In the genomic region with DNA sequence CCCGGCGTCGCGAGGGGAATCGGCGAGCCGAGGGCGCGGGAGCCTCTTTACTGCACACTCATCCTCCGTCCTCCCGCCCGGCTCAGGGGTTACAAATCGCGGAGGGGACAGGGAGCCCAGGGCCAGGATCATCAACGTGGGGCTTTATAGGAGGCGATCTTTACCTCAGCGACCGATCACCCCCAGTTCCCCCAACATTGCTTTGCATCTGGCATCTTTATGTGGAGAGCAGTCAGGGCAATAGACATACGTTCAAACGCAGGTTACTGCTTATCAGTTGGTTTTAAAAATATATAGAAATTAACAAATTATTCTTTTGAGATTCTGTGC, we compare ENCODE assay signal across 8 cellular contexts. TPM values are rescaled to one million over a fixed set of nuclear protein-coding genes. Genes with fewer than 3 reads are reported as not detected.
DNase-seq lines count a peak whose midpoint lies in the region; ATAC-seq and TF ChIP-seq lines count a peak whose summit lies in the region.

No MANE protein-coding gene starts in this region.

- H3K9me3 Mint-ChIP-seq in activated CD8-positive, alpha-beta T cell treated with anti-CD3 and anti-CD28 coated beads for 36 hours: no peaks in the 10 kb centered on the region

- no peak for TF ChIP-seq CTCF in AG04449 (IDR thresholded peaks at IDR 0.05; ENCODE audit: insufficient read depth, low read length, missing control alignments)
- TF ChIP-seq CTCF in activated CD8-positive, alpha-beta T cell treated with anti-CD3 and anti-CD28 coated beads for 36 hours (IDR thresholded peaks at IDR 0.05): no peak

- CTCF ChIA-PET in AG04449 (lab: Yijun Ruan, JAX): interaction anchor here (0.9 to 1.5 kb wide), 3 partner anchors 18 to 130 kb away, joined by 3 to 7 read pairs (median 6); no protein-coding TSS in a partner anchor
- CTCF ChIA-PET in activated CD8-positive, alpha-beta T cell treated with anti-CD3 and anti-CD28 coated beads for 36 hours (lab: Charles Lee): no interaction called here

- H3K4me3 ChIP-seq in AG04449 (ENCODE audit: low read depth, low read length): peak overlapping the region; percentile 92
- H3K4me3 ChIP-seq in iPS-18c (ENCODE audit: insufficient read depth, low read depth, low read length): peak overlapping the region; percentile 95
- peak overlapping the region; percentile 71 to 100 (median 98) for H3K4me3 ChIP-seq in subcutaneous abdominal adipose tissue (ENCODE audit: low read depth in 1 of 5, low read length in 5 of 5)

- H3K27me3 Mint-ChIP-seq in activated CD8-positive, alpha-beta T cell treated with anti-CD3 and anti-CD28 coated beads for 36 hours: no peaks in the 10 kb centered on the region

- POLR2A ChIA-PET in AG04449 (lab: Yijun Ruan, JAX): interaction anchor here (1.5 kb wide), 1 partner anchor 71 kb away, joined by 5 read pairs; a partner anchor contains a TSS
- POLR2A ChIA-PET in activated CD8-positive, alpha-beta T cell treated with anti-CD3 and anti-CD28 coated beads for 36 hours (lab: Charles Lee): interaction anchor here (1.5 kb wide), 1 partner anchor 8 kb away, joined by 5 read pairs; no protein-coding TSS in a partner anchor

- peaks cover 0 to 19% (median 16%) of the 10 kb centered on the region in 5 donors for H3K4me1 ChIP-seq in subcutaneous abdominal adipose tissue (ENCODE audit: control insufficient read depth in 5 of 5, insufficient read depth in 5 of 5, low read length in 5 of 5)

- H3K4me1 Mint-ChIP-seq in activated CD8-positive, alpha-beta T cell treated with anti-CD3 and anti-CD28 coated beads for 36 hours (ENCODE audit: low read depth): peaks cover 43% of the 10 kb centered on the region

- intact Hi-C loops in activated CD8-positive, alpha-beta T cell treated with anti-CD3 and anti-CD28 coated beads for 36 hours (cut with micrococcal nuclease): loop anchor here (2.0 kb wide), 1 partner anchor 71 kb away; a partner anchor contains a TSS

- H3K4me3 Mint-ChIP-seq in activated CD8-positive, alpha-beta T cell treated with anti-CD3 and anti-CD28 coated beads for 36 hours: peak overlapping the region; percentile 93

- H3K36me3 Mint-ChIP-seq in activated CD8-positive, alpha-beta T cell treated with anti-CD3 and anti-CD28 coated beads for 36 hours (ENCODE audit: low read depth): peaks cover 4% of the 10 kb centered on the region

- H3K27me3 ChIP-seq in subcutaneous abdominal adipose tissue (ENCODE audit: control insufficient read depth in 5 of 5, insufficient read depth in 4 of 5, low read length in 5 of 5): no peaks in the 10 kb centered on the region

- peak overlapping the region; percentile 96 for H3K27ac Mint-ChIP-seq in activated CD8-positive, alpha-beta T cell treated with anti-CD3 and anti-CD28 coated beads for 36 hours

- peak overlapping the region in 4 of 5 donors; percentile 86 to 97 (median 90) for H3K9ac ChIP-seq in subcutaneous abdominal adipose tissue (ENCODE audit: low read length in 5 of 5)

- H3K9me3 ChIP-seq in iPS-18c (ENCODE audit: control insufficient read depth, insufficient read depth, low read length): no peaks in the 10 kb centered on the region
- no peaks in the 10 kb centered on the region for H3K9me3 ChIP-seq in subcutaneous abdominal adipose tissue (ENCODE audit: control insufficient read depth in 5 of 5, low read length in 5 of 5)

- no peak for DNase-seq in AG04449 (ENCODE audit: low read depth, low spot score)
- peak; percentile 35 for DNase-seq in activated CD8-positive, alpha-beta T cell treated with anti-CD3 and anti-CD28 coated beads for 36 hours
- DNase-seq in AG08396 (ENCODE audit: low spot score): no peak

- H3K27ac ChIP-seq in subcutaneous abdominal adipose tissue (ENCODE audit: low read depth, low read length): peak overlapping the region; percentile 49

- ATAC-seq in GM18868 (IDR thresholded peaks at IDR 0.05; ENCODE audit: unreplicated experiment): peak; percentile 7
- ATAC-seq in HG03520 (IDR thresholded peaks at IDR 0.05; ENCODE audit: unreplicated experiment): peak; percentile 9
- no peak for ATAC-seq in activated CD8-positive, alpha-beta T cell treated with anti-CD3 and anti-CD28 coated beads for 36 hours
- ATAC-seq in GM19324 (IDR thresholded peaks at IDR 0.05; ENCODE audit: low FRiP score, unreplicated experiment): no peak

- no peaks in the 10 kb centered on the region for H3K36me3 ChIP-seq in subcutaneous abdominal adipose tissue (ENCODE audit: control insufficient read depth in 5 of 5, insufficient read depth in 5 of 5, low read length in 5 of 5)

RNA-seq across cellular contexts. Expression of a gene that starts 0.6 kb away (rescaled TPM):
- 10 to 100 TPM; 19.5 to 22.4 TPM for total RNA-seq in activated CD8-positive, alpha-beta T cell treated with anti-CD3 and anti-CD28 coated beads for 36 hours

Comparison
In these comparisons a context has a peak if more than half of its experiments do, and no peak if none do; other contexts are left out.
1. ATAC-seq: peak in GM18868 (single experiment) and HG03520 (single experiment); none in activated CD8-positive, alpha-beta T cell treated with anti-CD3 and anti-CD28 coated beads for 36 hours (single experiment) and GM19324 (single experiment).
2. Peak in every context shown above with its lines, with median percentiles within 50 percentile points of each other: H3K4me3 ChIP-seq.